ENCODE assay signal across 8 cellular contexts in the genomic region with DNA sequence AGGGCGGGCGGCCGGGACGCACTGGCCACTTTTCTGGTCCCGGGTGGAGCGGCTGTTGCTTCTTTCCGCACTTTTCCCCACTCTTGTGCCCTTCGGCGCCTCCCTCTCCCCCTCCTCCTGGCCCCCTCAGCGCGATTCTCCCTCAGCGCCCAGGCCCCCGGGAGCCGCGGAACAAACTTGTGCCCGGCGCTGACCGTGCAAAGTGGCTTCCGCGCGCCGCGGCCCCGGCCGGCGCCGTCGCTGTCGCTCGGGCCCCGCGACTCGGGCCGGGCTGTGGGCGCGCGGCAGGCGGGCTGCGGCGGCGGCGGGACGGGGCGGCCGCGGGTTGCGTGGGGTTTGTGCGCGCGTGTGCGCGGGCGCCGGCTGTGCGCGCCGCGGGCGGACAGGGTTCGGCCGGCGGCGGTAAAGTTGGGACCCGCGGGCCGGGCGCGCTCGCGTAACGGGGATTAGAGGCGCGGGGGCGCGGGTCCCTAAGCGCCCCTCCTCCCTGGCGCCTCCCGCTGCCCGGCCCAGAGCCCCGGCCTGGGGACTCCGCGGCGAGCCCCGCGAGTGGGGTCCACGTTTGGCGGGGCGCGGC. TPM values are rescaled to one million over a fixed set of nuclear protein-coding genes. Genes with fewer than 3 reads are reported as not detected.
DNase-seq lines count a peak whose midpoint lies in the region; ATAC-seq and TF ChIP-seq lines count a peak whose summit lies in the region.

No MANE protein-coding gene starts in this region.

- H3K27ac Mint-ChIP-seq in activated CD4-positive, alpha-beta memory T cell treated with anti-CD3 and anti-CD28 coated beads for 36 hours = peak overlapping the region; percentile 99

- H3K4me1 Mint-ChIP-seq in activated CD4-positive, alpha-beta memory T cell treated with anti-CD3 and anti-CD28 coated beads for 36 hours (ENCODE audit: low read depth) = peaks cover 36% of the 10 kb centered on the region

- H3K23ac ChIP-seq in trophoblast cell (ENCODE audit: low read length) = no peak overlapping the region

- no peaks in the 10 kb centered on the region for H3K27me3 Mint-ChIP-seq in activated CD4-positive, alpha-beta memory T cell treated with anti-CD3 and anti-CD28 coated beads for 36 hours

- H3K79me2 ChIP-seq in trophoblast cell (ENCODE audit: control insufficient read depth, insufficient read depth, low read length, poor library complexity) = peaks cover 5% of the 10 kb centered on the region

- H3K36me3 Mint-ChIP-seq in activated CD4-positive, alpha-beta memory T cell treated with anti-CD3 and anti-CD28 coated beads for 36 hours = peaks cover 2% of the 10 kb centered on the region

- no peak for TF ChIP-seq EP300 in gastroesophageal sphincter (IDR thresholded peaks at IDR 0.05)

- intact Hi-C loops in activated CD4-positive, alpha-beta memory T cell treated with anti-CD3 and anti-CD28 coated beads for 36 hours (cut with micrococcal nuclease) = loop anchor here (1.0 to 5.0 kb wide), 9 partner anchors 173 to 619 kb away; no protein-coding TSS in a partner anchor

- H4K91ac ChIP-seq in trophoblast cell (ENCODE audit: low read depth, low read length) = no peak overlapping the region

- DNase-seq in NK-92 treated with Interleukin-12 subunit alpha and Interleukin-12 subunit beta, amount 100 ng/mL, for 24 hours (lab: John Stamatoyannopoulos, UW) = peak; percentile 11
- no peak for DNase-seq in NK-92 (lab: John Stamatoyannopoulos, UW; ENCODE audit: unreplicated experiment)
- no peak for DNase-seq in activated CD4-positive, alpha-beta memory T cell treated with anti-CD3 and anti-CD28 coated beads for 36 hours
- no peak for DNase-seq in trophoblast cell
- no peak for DNase-seq in hepatic stellate cell (ENCODE audit: low spot score)
- DNase-seq in midbrain (lab: John Stamatoyannopoulos, UW) = no peak

- H2BK12ac ChIP-seq in trophoblast cell (ENCODE audit: low read length) = no peak overlapping the region

- no peak overlapping the region for H2BK5ac ChIP-seq in trophoblast cell (ENCODE audit: low read depth, low read length, poor library complexity)

- no peak overlapping the region for H3K9ac ChIP-seq in trophoblast cell (ENCODE audit: low read length)

- TF ChIP-seq CTCF in gastroesophageal sphincter (IDR thresholded peaks at IDR 0.05) = no peak

- peaks cover 2 to 48% (median 4%) of the 10 kb centered on the region in 3 donors for H3K4me1 ChIP-seq in gastroesophageal sphincter
- peaks cover 7% of the 10 kb centered on the region in 2 experiments for H3K4me1 ChIP-seq in trophoblast cell (ENCODE audit: control insufficient read depth in 1 of 2, insufficient read depth in 2 of 2, low read length in 2 of 2)

- H3K36me3 ChIP-seq in gastroesophageal sphincter (no peaks in the 10 kb centered on the region), trophoblast cell (ENCODE audit: control insufficient read depth in 1 of 2, insufficient read depth in 2 of 2, low read length in 2 of 2) (no peaks in the 10 kb centered on the region)

- TF ChIP-seq POLR2A in gastroesophageal sphincter (IDR thresholded peaks at IDR 0.05) = no peak

- H3K9me3 Mint-ChIP-seq in activated CD4-positive, alpha-beta memory T cell treated with anti-CD3 and anti-CD28 coated beads for 36 hours = no peaks in the 10 kb centered on the region

- peak overlapping the region; percentile 80 to 96 for H3K4me3 ChIP-seq in gastroesophageal sphincter
- H3K4me3 ChIP-seq in trophoblast cell (ENCODE audit: low read depth, low read length) = peak overlapping the region; percentile 80

- H3K14ac ChIP-seq in trophoblast cell (ENCODE audit: low read length) = no peak overlapping the region

- no peak overlapping the region for H3K4ac ChIP-seq in trophoblast cell (ENCODE audit: low read depth, low read length)

- CTCF ChIA-PET in activated CD4-positive, alpha-beta memory T cell treated with anti-CD3 and anti-CD28 coated beads for 36 hours (lab: Charles Lee) = no interaction called here

- H3K4me2 ChIP-seq in trophoblast cell (ENCODE audit: low read length) = peak overlapping the region; percentile 98

- peak overlapping the region; percentile 98 for H3K4me3 Mint-ChIP-seq in activated CD4-positive, alpha-beta memory T cell treated with anti-CD3 and anti-CD28 coated beads for 36 hours

- 0% methylated on average over 7 of the region's 89 CpGs; no CpG with 5 or more reads in 1 of the 2 donors for WGBS in gastroesophageal sphincter (ENCODE audit: low coverage in 1 of 2), 2 donors
- WGBS in trophoblast cell (ENCODE audit: extremely low coverage, insufficient coverage, insufficient read length) = no CpG with 5 or more reads among the region's 89 CpGs

- no peak overlapping the region for H4K8ac ChIP-seq in trophoblast cell (ENCODE audit: low read depth, low read length)

- no peak overlapping the region for H2BK120ac ChIP-seq in trophoblast cell (ENCODE audit: insufficient read depth, low read length, poor library complexity)

- no peaks in the 10 kb centered on the region for H3K9me3 ChIP-seq in gastroesophageal sphincter
- H3K9me3 ChIP-seq in trophoblast cell (ENCODE audit: insufficient read depth, low read depth, low read length) = peaks cover 1% of the 10 kb centered on the region

- POLR2A ChIA-PET in activated CD4-positive, alpha-beta memory T cell treated with anti-CD3 and anti-CD28 coated beads for 36 hours (lab: Charles Lee) = interaction anchor here (3.0 kb wide), 1 partner anchor 288 kb away, joined by 17 read pairs; the partner anchor contains the start of gene ZNF438

- no peak overlapping the region for H2AK5ac ChIP-seq in trophoblast cell (ENCODE audit: low read length)

- no peak overlapping the region for H3K18ac ChIP-seq in trophoblast cell (ENCODE audit: low read length)

- H3K27me3 ChIP-seq in gastroesophageal sphincter (no peaks in the 10 kb centered on the region), trophoblast cell (ENCODE audit: insufficient read depth, low read length) (peaks cover 23% of the 10 kb centered on the region)

- peaks cover 5% of the 10 kb centered on the region for H3K79me1 ChIP-seq in trophoblast cell (ENCODE audit: low read length)

- H3K27ac ChIP-seq in gastroesophageal sphincter = peak overlapping the region; percentile 95 to 100 (median 96)
- no peak overlapping the region for H3K27ac ChIP-seq in trophoblast cell (ENCODE audit: low read depth, low read length)

- H2AFZ ChIP-seq in trophoblast cell (ENCODE audit: insufficient read depth, low read length, poor library complexity) = no peak overlapping the region

- H4K12ac ChIP-seq in trophoblast cell (ENCODE audit: low read depth, low read length) = no peak overlapping the region

- ATAC-seq in HG03025 (IDR thresholded peaks at IDR 0.05; ENCODE audit: low FRiP score, unreplicated experiment) = peak; percentile 11
- peak; percentile 20 for ATAC-seq in gastroesophageal sphincter

RNA-seq across cellular contexts. Expression of gene ZEB1, which starts 0.7 kb away (rescaled TPM):
- total RNA-seq in activated CD4-positive, alpha-beta memory T cell treated with anti-CD3 and anti-CD28 coated beads for 36 hours = 10 to 100 TPM; 33.9 to 37.8 TPM
- 100 to 1,000 TPM; 191 to 219 (median 198) TPM for total RNA-seq in gastroesophageal sphincter
- polyA plus RNA-seq in trophoblast cell (2013) = 0.41 and 0.49 TPM in 2 replicates

Comparison
In these comparisons a context has a peak if more than half of its experiments do, and no peak if none do; other contexts are left out.
1. RNA of gene ZEB1, which starts 0.7 kb away (total RNA-seq): 191 to 219 TPM in gastroesophageal sphincter; 33.9 to 37.8 TPM in activated CD4-positive, alpha-beta memory T cell treated with anti-CD3 and anti-CD28 coated beads for 36 hours; every median in the first group is over 4 times any median in the second.